20 cellular contexts compared by ENCODE assay signal in genomic region chr4:174332741-174333493, GRCh38.
"Had no signal": no experiment of that assay in that cellular context is flagged by ENCODE, and none has a peak within 500 bp of the region (broad histone marks: within the 10 kb centered on the region; RNA-seq: fewer than 3 reads in every experiment).

No MANE protein-coding gene starts in this region.

- H3K27me3 ChIP-seq: breast epithelium, esophagus squamous epithelium, gastroesophageal sphincter, neutrophil, thyroid gland had no signal

- H3K27me3 Mint-ChIP-seq: activated CD8-positive, alpha-beta T cell treated with anti-CD3 and anti-CD28 coated beads for 36 hours; memory B cell; stimulated activated naive B cell treated with anti-CD40 and anti-IgM and Interleukin-4, amounts not matched to agents 10 μg/mL and 1 μg/mL and 100 μg/mL, for 72 hours had no signal

- H3K27ac Mint-ChIP-seq: activated CD8-positive, alpha-beta T cell treated with anti-CD3 and anti-CD28 coated beads for 36 hours; activated naive CD4-positive, alpha-beta T cell treated with anti-CD3 and anti-CD28 coated beads, Interleukin-2, amount 50 U/mL, for 72 hours; memory B cell; natural killer cell; stimulated activated naive B cell treated with anti-CD40 and anti-IgM and Interleukin-4, amounts not matched to agents 10 μg/mL and 1 μg/mL and 100 μg/mL, for 72 hours; WTC11 had no signal

- H3K36me3 Mint-ChIP-seq: activated naive CD4-positive, alpha-beta T cell treated with anti-CD3 and anti-CD28 coated beads, Interleukin-2, amount 50 U/mL, for 72 hours; natural killer cell; WTC11 had no signal

- H3K4me1 Mint-ChIP-seq: memory B cell; natural killer cell; stimulated activated naive B cell treated with anti-CD40 and anti-IgM and Interleukin-4, amounts not matched to agents 10 μg/mL and 1 μg/mL and 100 μg/mL, for 72 hours had no signal

- H3K9me3 Mint-ChIP-seq: activated CD8-positive, alpha-beta T cell treated with anti-CD3 and anti-CD28 coated beads for 36 hours; activated naive CD4-positive, alpha-beta T cell treated with anti-CD3 and anti-CD28 coated beads, Interleukin-2, amount 50 U/mL, for 72 hours; memory B cell; natural killer cell; stimulated activated naive B cell treated with anti-CD40 and anti-IgM and Interleukin-4, amounts not matched to agents 10 μg/mL and 1 μg/mL and 100 μg/mL, for 72 hours; WTC11 had no signal

- ATAC-seq: activated CD8-positive, alpha-beta T cell treated with anti-CD3 and anti-CD28 coated beads for 36 hours; activated naive CD4-positive, alpha-beta T cell treated with anti-CD3 and anti-CD28 coated beads, Interleukin-2, amount 50 U/mL, for 72 hours; gastroesophageal sphincter; left lobe of liver; natural killer cell; stimulated activated naive B cell treated with anti-CD40 and anti-IgM and Interleukin-4, amounts not matched to agents 10 μg/mL and 1 μg/mL and 100 μg/mL, for 72 hours; WTC11 had no signal

- H3K4me3 Mint-ChIP-seq: activated CD8-positive, alpha-beta T cell treated with anti-CD3 and anti-CD28 coated beads for 36 hours; memory B cell; natural killer cell; stimulated activated naive B cell treated with anti-CD40 and anti-IgM and Interleukin-4, amounts not matched to agents 10 μg/mL and 1 μg/mL and 100 μg/mL, for 72 hours; WTC11 had no signal

- H3K9me3 ChIP-seq: breast epithelium, esophagus squamous epithelium, gastroesophageal sphincter, neutrophil, thyroid gland had no signal

- H3K4me1 ChIP-seq: breast epithelium, gastroesophageal sphincter, thyroid gland had no signal

- DNase-seq: activated CD4-positive, alpha-beta T cell treated with anti-CD3 and anti-CD28 coated beads for 4 hours; activated CD8-positive, alpha-beta memory T cell treated with anti-CD3 and anti-CD28 coated beads, Interleukin-2, amount 50 U/mL, for 4 hours; activated CD8-positive, alpha-beta T cell treated with anti-CD3 and anti-CD28 coated beads for 36 hours; activated effector memory CD4-positive, alpha-beta T cell treated with anti-CD3 and anti-CD28 coated beads, Interleukin-2, amount 50 U/mL, for 16 hours; activated T-cell treated with anti-CD3 and anti-CD28 coated beads, Interleukin-2, amount 50 U/mL, for 48 hours; esophagus squamous epithelium; natural killer cell; posterior cingulate gyrus; stimulated activated CD4-positive, alpha-beta T cell treated with anti-CD3 and anti-CD28 coated beads, Interleukin-15, amount 100 ng/mL, for 24 hours; stimulated activated CD4-positive, alpha-beta T cell treated with anti-CD3 and anti-CD28 coated beads, Interleukin-4, amount 100 ng/mL, for 1 hour; stimulated activated naive B cell treated with anti-CD40 and anti-IgM and Interleukin-4, amounts not matched to agents 10 μg/mL and 1 μg/mL and 100 μg/mL, for 72 hours; T-helper 2 cell; thyroid gland had no signal

- H3K27ac ChIP-seq: breast epithelium, esophagus squamous epithelium, gastroesophageal sphincter, neutrophil, thyroid gland had no signal

- H3K36me3 ChIP-seq: breast epithelium, esophagus squamous epithelium, neutrophil, thyroid gland had no signal

- H3K4me3 ChIP-seq: breast epithelium, esophagus squamous epithelium, gastroesophageal sphincter, thyroid gland had no signal
